9 cellular contexts compared by ENCODE assay signal in the genomic region with DNA sequence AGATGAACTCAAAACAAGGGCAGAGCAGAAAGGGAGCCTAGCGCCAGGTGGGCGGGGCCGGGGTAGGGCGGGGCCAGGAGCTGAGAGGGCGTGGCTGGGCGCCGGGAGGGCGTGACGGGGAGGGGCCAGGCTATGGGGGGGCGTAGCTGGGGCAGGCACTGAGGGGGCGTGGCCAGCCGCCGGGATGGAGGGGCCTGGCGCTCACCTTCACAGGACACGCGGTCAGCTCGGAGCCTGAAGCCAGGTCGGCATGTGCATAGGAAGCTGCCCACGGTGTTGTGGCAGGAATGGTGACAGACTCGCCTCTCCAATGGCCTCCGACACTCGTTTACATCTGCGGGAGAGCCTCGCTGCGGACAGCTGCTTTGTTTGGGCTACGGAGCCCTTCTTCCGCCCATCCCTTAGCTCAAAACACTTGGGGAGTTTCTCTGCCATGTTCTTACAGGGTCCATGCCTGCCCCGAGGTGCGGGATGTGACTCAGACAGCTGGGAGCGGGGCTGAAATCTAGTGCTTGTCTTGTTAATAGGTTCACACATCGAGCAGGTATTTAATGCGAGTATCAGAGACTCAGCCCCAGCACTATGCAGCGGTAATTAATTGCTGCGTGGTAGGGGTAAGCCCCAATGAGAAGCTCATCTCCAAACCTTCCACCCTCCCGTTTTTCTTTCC. TPM values are rescaled to one million over a fixed set of nuclear protein-coding genes. Genes with fewer than 3 reads are reported as not detected.
A peak's percentile ranks its signal among the peaks of the same experiment; 100 is the strongest.
DNase-seq lines count a peak whose midpoint lies in the region; ATAC-seq, FAIRE-seq and TF ChIP-seq lines count a peak whose summit lies in the region.
"Had no signal": no experiment of that assay in that cellular context is flagged by ENCODE, and none has a peak within 500 bp of the region (broad histone marks: within the 10 kb centered on the region; RNA-seq: fewer than 3 reads in every experiment).

No MANE protein-coding gene starts in this region.

- no peaks in the 10 kb centered on the region for H3K9me3 Mint-ChIP-seq in activated naive CD4-positive, alpha-beta T cell treated with anti-CD3 and anti-CD28 coated beads for 36 hours
- H3K9me3 Mint-ChIP-seq in type B pancreatic cell = no peaks in the 10 kb centered on the region

- H4K20me1 ChIP-seq in keratinocyte (ENCODE audit: control insufficient read depth, extremely low read depth, insufficient read depth, low read length) = no peaks in the 10 kb centered on the region

- H2AFZ ChIP-seq in keratinocyte (ENCODE audit: control insufficient read depth, low read length) = peak overlapping the region; percentile 97

- no peak for TF ChIP-seq EP300 in upper lobe of left lung (IDR thresholded peaks at IDR 0.05)

- H3K4me1 ChIP-seq in HUES64 (ENCODE audit: insufficient read depth, low read length) = peaks cover 13% of the 10 kb centered on the region
- H3K4me1 ChIP-seq in keratinocyte (ENCODE audit: control insufficient read depth, extremely low read depth, insufficient read depth, low read length) = peaks cover 37% of the 10 kb centered on the region
- H3K4me1 ChIP-seq in upper lobe of left lung = peaks cover 0 to 7% (median 1%) of the 10 kb centered on the region in 4 donors

- H3K27me3 ChIP-seq in HUES64 (ENCODE audit: insufficient read depth, low read length) (peaks cover 5% of the 10 kb centered on the region; the same call in 1 of the 2 replicates), keratinocyte (ENCODE audit: control insufficient read depth, extremely low read depth, insufficient read depth, low read length) (no peaks in the 10 kb centered on the region), upper lobe of left lung (no peaks in the 10 kb centered on the region)

- FAIRE-seq in keratinocyte (lab: Jason Lieb, UNC) = peak; percentile 23

- TF ChIP-seq CTCF in keratinocyte (optimal IDR thresholded peaks at IDR 0.05 in 1 of 3, IDR thresholded peaks at IDR 0.05 in 1 of 3, conservative IDR thresholded peaks at IDR 0.05 in 1 of 3; ENCODE audit: extremely low read depth in 1 of 3, insufficient read depth in 2 of 3, low read length in 3 of 3) (no peak), upper lobe of left lung (IDR thresholded peaks at IDR 0.05) (no peak), type B pancreatic cell (conservative IDR thresholded peaks at IDR 0.05) (no peak)

- H3K79me2 ChIP-seq in keratinocyte (ENCODE audit: control insufficient read depth, insufficient read depth, low read length) = no peaks in the 10 kb centered on the region

- no peaks in the 10 kb centered on the region for H3K9me3 ChIP-seq in HUES64 (ENCODE audit: insufficient read depth, low read depth, low read length)
- no peaks in the 10 kb centered on the region for H3K9me3 ChIP-seq in keratinocyte (ENCODE audit: control insufficient read depth, low read depth, low read length)
- no peaks in the 10 kb centered on the region for H3K9me3 ChIP-seq in upper lobe of left lung

- H3K27me3 Mint-ChIP-seq in activated naive CD4-positive, alpha-beta T cell treated with anti-CD3 and anti-CD28 coated beads for 36 hours (ENCODE audit: low read depth) = no peaks in the 10 kb centered on the region
- H3K27me3 Mint-ChIP-seq in type B pancreatic cell = no peaks in the 10 kb centered on the region

- peak; percentile 69 to 85 for ATAC-seq in upper lobe of left lung (ENCODE audit: low FRiP score in 2 of 2)
- ATAC-seq: T-cell had no signal

- dilution Hi-C loops in keratinocyte (cut with MboI; ENCODE audit: extremely low pct_ligation_motif_present, low sequenced_read_pairs) = no loop called here

- H3K9ac ChIP-seq in HUES64 (ENCODE audit: low read depth, low read length) = 0 out of 2 replicates have a peak overlapping the region, but pooled peaks have one; percentile 33
- H3K9ac ChIP-seq in keratinocyte (ENCODE audit: control insufficient read depth, extremely low read depth, insufficient read depth, low read length) = peak overlapping the region; percentile 68

- DNase-seq in AG08395 (ENCODE audit: low spot score) = peak; percentile 55
- DNase-seq in activated naive CD4-positive, alpha-beta T cell treated with anti-CD3 and anti-CD28 coated beads for 36 hours = peak; percentile 15
- DNase-seq in keratinocyte (ENCODE audit: low read depth, low spot score) = peak; percentile 76
- peak; percentile 27 to 92 for DNase-seq in upper lobe of left lung
- DNase-seq in type B pancreatic cell (ENCODE audit: extremely low spot score, unreplicated experiment) = no peak
- DNase-seq in NCI-H345 (lab: John Stamatoyannopoulos, UW) = no peak
- no peak for DNase-seq in DMS79 treated with DMSO at 0.1 percent for 48 hours (lab: John Stamatoyannopoulos, UW)

- H3K4me1 Mint-ChIP-seq in activated naive CD4-positive, alpha-beta T cell treated with anti-CD3 and anti-CD28 coated beads for 36 hours (ENCODE audit: low read depth) = no peaks in the 10 kb centered on the region
- peaks cover 8% of the 10 kb centered on the region for H3K4me1 Mint-ChIP-seq in type B pancreatic cell (ENCODE audit: unreplicated experiment)
- H3K4me1 Mint-ChIP-seq: T-cell had no signal

- no peak overlapping the region for H3K27ac Mint-ChIP-seq in activated naive CD4-positive, alpha-beta T cell treated with anti-CD3 and anti-CD28 coated beads for 36 hours
- no peak overlapping the region for H3K27ac Mint-ChIP-seq in type B pancreatic cell
- H3K27ac Mint-ChIP-seq: T-cell had no signal

- WGBS in HUES64 = 27% methylated on average over 35 of the region's 35 CpGs
- WGBS in upper lobe of left lung, 2 donors = 48 to 58% methylated on average over 21 to 35 of the region's 35 CpGs

- no peak overlapping the region for H3K4me3 Mint-ChIP-seq in activated naive CD4-positive, alpha-beta T cell treated with anti-CD3 and anti-CD28 coated beads for 36 hours
- no peak overlapping the region for H3K4me3 Mint-ChIP-seq in type B pancreatic cell
- H3K4me3 Mint-ChIP-seq: T-cell had no signal

- intact Hi-C loops in activated naive CD4-positive, alpha-beta T cell treated with anti-CD3 and anti-CD28 coated beads for 36 hours (cut with micrococcal nuclease) = no loop called here

- CTCF ChIA-PET in activated naive CD4-positive, alpha-beta T cell treated with anti-CD3 and anti-CD28 coated beads for 36 hours (lab: Charles Lee) = interaction anchor here (1.0 to 2.4 kb wide), 2 partner anchors 13 to 27 kb away, joined by 3 to 7 read pairs; a partner anchor contains a TSS

- H3K4me3 ChIP-seq in HUES64 (ENCODE audit: low read length) (peak overlapping the region; percentile 42), keratinocyte (ENCODE audit: control insufficient read depth in 2 of 3, extremely low read depth in 1 of 3, insufficient read depth in 2 of 3, low read depth in 1 of 3, low read length in 3 of 3) (peak overlapping the region; percentile 6 to 62 (median 15)), upper lobe of left lung (peak overlapping the region in 1 of 4 donors; percentile 14)

- no peak overlapping the region for H3K27ac ChIP-seq in HUES64 (ENCODE audit: low read depth, low read length)
- H3K27ac ChIP-seq in keratinocyte (ENCODE audit: control insufficient read depth, insufficient read depth, low read length) = peak overlapping the region; percentile 75
- no peak overlapping the region for H3K27ac ChIP-seq in upper lobe of left lung

- no peaks in the 10 kb centered on the region for H3K9me1 ChIP-seq in keratinocyte (ENCODE audit: control insufficient read depth, extremely low read depth, insufficient read depth, low read length)

- peaks cover 18% of the 10 kb centered on the region for H3K36me3 Mint-ChIP-seq in activated naive CD4-positive, alpha-beta T cell treated with anti-CD3 and anti-CD28 coated beads for 36 hours (ENCODE audit: low read depth)
- H3K36me3 Mint-ChIP-seq in type B pancreatic cell = peaks cover 20% of the 10 kb centered on the region
- H3K36me3 Mint-ChIP-seq: T-cell had no signal

- TF ChIP-seq POLR2A in upper lobe of left lung (IDR thresholded peaks at IDR 0.05) = no peak

- H3K4me2 ChIP-seq in keratinocyte (ENCODE audit: control insufficient read depth, extremely low read depth, insufficient read depth, low read depth, low read length) = peak overlapping the region; percentile 88

- peaks cover 31% of the 10 kb centered on the region for H3K36me3 ChIP-seq in HUES64 (ENCODE audit: insufficient read depth, low read length)
- no peaks in the 10 kb centered on the region for H3K36me3 ChIP-seq in keratinocyte (ENCODE audit: control insufficient read depth in 2 of 2, extremely low read depth in 1 of 2, insufficient read depth in 2 of 2, low read length in 2 of 2)
- no peaks in the 10 kb centered on the region for H3K36me3 ChIP-seq in upper lobe of left lung

RNA-seq across cellular contexts. Expression of a gene that starts 13.4 kb away (rescaled TPM):
- polyA plus RNA-seq in HUES64 (2013, experiment 1 of 2) = 7.3 TPM
- polyA plus RNA-seq in HUES64 (2013, experiment 2 of 2) = 6.1 TPM
- 1 to 10 TPM; 6.6 TPM for total RNA-seq in activated naive CD4-positive, alpha-beta T cell treated with anti-CD3 and anti-CD28 coated beads for 36 hours
- 0.14 to 0.82 TPM (median 0.30 TPM) in 3 replicates for polyA plus RNA-seq in keratinocyte
- 0.64 TPM for polyA plus RNA-seq in keratinocyte (2011; ENCODE audit: low read depth)
- 0.05 and 0.09 TPM in 2 replicates for polyA plus RNA-seq in keratinocyte (2011; cell fraction: cytosol; rRNA removed)
- 2.5 and 4.0 TPM in 2 replicates for polyA plus RNA-seq in keratinocyte (2011; cell fraction: nucleus; rRNA removed)
- polyA plus RNA-seq in keratinocyte (2012; ENCODE audit: low replicate concordance) = 0.28 and 1.2 TPM in 2 replicates
- 0.43 to 2.6 TPM (median 1.6 TPM) in 3 replicates for polyA minus RNA-seq in keratinocyte
- polyA minus RNA-seq in keratinocyte (2011; cell fraction: cytosol; rRNA and poly(A)+ RNA removed) = not detected
- 1.4 and 1.7 TPM in 2 replicates for polyA minus RNA-seq in keratinocyte (2011; cell fraction: nucleus; rRNA and poly(A)+ RNA removed)
- total RNA-seq in upper lobe of left lung (10 to 100 TPM in 1 of 6 donors, 1 to 10 TPM in 1, under 1 TPM in 4; 0.40 to 10.5 (median 0.79) TPM), type B pancreatic cell (ENCODE audit: low replicate concordance) (5.4 and 20.0 TPM in 2 replicates)

RNA-seq across cellular contexts. Expression of a gene that starts 40.7 kb away (rescaled TPM):
- 0.40 TPM for polyA plus RNA-seq in HUES64 (2013, experiment 1 of 2)
- polyA plus RNA-seq in HUES64 (2013, experiment 2 of 2) = 0.38 TPM
- not detected for total RNA-seq in activated naive CD4-positive, alpha-beta T cell treated with anti-CD3 and anti-CD28 coated beads for 36 hours
- polyA plus RNA-seq in keratinocyte = not detected in 3 replicates
- not detected for polyA plus RNA-seq in keratinocyte (2011; ENCODE audit: low read depth)
- polyA plus RNA-seq in keratinocyte (2011; cell fraction: cytosol; rRNA removed) = not detected in 2 replicates
- not detected in 2 replicates for polyA plus RNA-seq in keratinocyte (2011; cell fraction: nucleus; rRNA removed)
- polyA plus RNA-seq in keratinocyte (2012; ENCODE audit: low replicate concordance) = not detected in 2 replicates
- polyA minus RNA-seq in keratinocyte = not detected in 3 replicates
- polyA minus RNA-seq in keratinocyte (2011; cell fraction: cytosol; rRNA and poly(A)+ RNA removed) = not detected
- polyA minus RNA-seq in keratinocyte (2011; cell fraction: nucleus; rRNA and poly(A)+ RNA removed) = not detected in 2 replicates
- 1 to 10 TPM in 1 of 6 donors, under 1 TPM in 1, not detected in 4; 0.30 to 1.2 TPM for total RNA-seq in upper lobe of left lung
- total RNA-seq in type B pancreatic cell (ENCODE audit: low replicate concordance) = 0.62 and 2.9 TPM in 2 replicates
- total RNA-seq: T-cell had no signal

RNA-seq across cellular contexts. Expression of a gene that starts 51.2 kb away (rescaled TPM):
- 149 TPM for polyA plus RNA-seq in HUES64 (2013, experiment 1 of 2)
- 145 TPM for polyA plus RNA-seq in HUES64 (2013, experiment 2 of 2)
- total RNA-seq in activated naive CD4-positive, alpha-beta T cell treated with anti-CD3 and anti-CD28 coated beads for 36 hours = 100 to 1,000 TPM; 227 to 236 TPM
- polyA plus RNA-seq in keratinocyte = 187 to 236 TPM (median 212 TPM) in 3 replicates
- 68.5 TPM for polyA plus RNA-seq in keratinocyte (2011; ENCODE audit: low read depth)
- 181 and 206 TPM in 2 replicates for polyA plus RNA-seq in keratinocyte (2011; cell fraction: cytosol; rRNA removed)
- polyA plus RNA-seq in keratinocyte (2011; cell fraction: nucleus; rRNA removed) = 290 and 325 TPM in 2 replicates
- polyA plus RNA-seq in keratinocyte (2012; ENCODE audit: low replicate concordance) = 108 and 136 TPM in 2 replicates
- 210 to 358 TPM (median 329 TPM) in 3 replicates for polyA minus RNA-seq in keratinocyte
- 307 TPM for polyA minus RNA-seq in keratinocyte (2011; cell fraction: cytosol; rRNA and poly(A)+ RNA removed)
- 185 and 265 TPM in 2 replicates for polyA minus RNA-seq in keratinocyte (2011; cell fraction: nucleus; rRNA and poly(A)+ RNA removed)
- total RNA-seq in upper lobe of left lung = 100 to 1,000 TPM in 5 of 6 donors, 10 to 100 TPM in 1; 98.4 to 152 (median 139) TPM
- total RNA-seq in type B pancreatic cell (ENCODE audit: low replicate concordance) = 234 and 279 TPM in 2 replicates

RNA-seq across cellular contexts. Expression of a gene that starts 51.3 kb away (rescaled TPM):
- 34.3 TPM for polyA plus RNA-seq in HUES64 (2013, experiment 1 of 2)
- polyA plus RNA-seq in HUES64 (2013, experiment 2 of 2) = 33.7 TPM
- total RNA-seq in activated naive CD4-positive, alpha-beta T cell treated with anti-CD3 and anti-CD28 coated beads for 36 hours = 100 to 1,000 TPM; 146 to 154 TPM
- polyA plus RNA-seq in keratinocyte = 15.4 to 23.1 TPM (median 18.3 TPM) in 3 replicates
- polyA plus RNA-seq in keratinocyte (2011; ENCODE audit: low read depth) = 9.6 TPM
- polyA plus RNA-seq in keratinocyte (2011; cell fraction: cytosol; rRNA removed) = 11.3 and 20.9 TPM in 2 replicates
- 49.7 and 61.6 TPM in 2 replicates for polyA plus RNA-seq in keratinocyte (2011; cell fraction: nucleus; rRNA removed)
- polyA plus RNA-seq in keratinocyte (2012; ENCODE audit: low replicate concordance) = 21.5 and 23.1 TPM in 2 replicates
- 24.2 to 34.2 TPM (median 26.2 TPM) in 3 replicates for polyA minus RNA-seq in keratinocyte
- polyA minus RNA-seq in keratinocyte (2011; cell fraction: cytosol; rRNA and poly(A)+ RNA removed) = 28.8 TPM
- 19.0 and 25.4 TPM in 2 replicates for polyA minus RNA-seq in keratinocyte (2011; cell fraction: nucleus; rRNA and poly(A)+ RNA removed)
- 10 to 100 TPM; 26.4 to 75.4 (median 36.1) TPM for total RNA-seq in upper lobe of left lung
- total RNA-seq in type B pancreatic cell (ENCODE audit: low replicate concordance) = 66.9 and 72.6 TPM in 2 replicates

RNA-seq across cellular contexts. Expression of a gene that starts 59.6 kb away (rescaled TPM):
- polyA plus RNA-seq in HUES64 (2013, experiment 1 of 2) = 1.1 TPM
- polyA plus RNA-seq in HUES64 (2013, experiment 2 of 2) = 0.76 TPM
- total RNA-seq in activated naive CD4-positive, alpha-beta T cell treated with anti-CD3 and anti-CD28 coated beads for 36 hours = not detected
- polyA plus RNA-seq in keratinocyte = not detected in 3 replicates
- not detected for polyA plus RNA-seq in keratinocyte (2011; ENCODE audit: low read depth)
- polyA plus RNA-seq in keratinocyte (2011; cell fraction: cytosol; rRNA removed) = not detected in 2 replicates
- not detected in 2 replicates for polyA plus RNA-seq in keratinocyte (2011; cell fraction: nucleus; rRNA removed)
- polyA plus RNA-seq in keratinocyte (2012; ENCODE audit: low replicate concordance) = not detected in 2 replicates
- polyA minus RNA-seq in keratinocyte = not detected in 3 replicates
- not detected for polyA minus RNA-seq in keratinocyte (2011; cell fraction: cytosol; rRNA and poly(A)+ RNA removed)
- not detected in 2 replicates for polyA minus RNA-seq in keratinocyte (2011; cell fraction: nucleus; rRNA and poly(A)+ RNA removed)
- under 1 TPM in 2 of 6 donors, not detected in 4; 0.14 to 0.44 TPM for total RNA-seq in upper lobe of left lung
- 1.6 and 7.0 TPM in 2 replicates for total RNA-seq in type B pancreatic cell (ENCODE audit: low replicate concordance)
- total RNA-seq: T-cell had no signal

Comparison
In these comparisons a context has a peak if more than half of its experiments do, and no peak if none do; other contexts are left out.
1. DNase-seq: peak in AG08395 (single experiment), activated naive CD4-positive, alpha-beta T cell treated with anti-CD3 and anti-CD28 coated beads for 36 hours (single experiment), keratinocyte (single experiment) and upper lobe of left lung (2 of 2); none in type B pancreatic cell (single experiment), NCI-H345 (single experiment) and DMS79 treated with DMSO at 0.1 percent for 48 hours (single experiment).